In the genomic region with DNA sequence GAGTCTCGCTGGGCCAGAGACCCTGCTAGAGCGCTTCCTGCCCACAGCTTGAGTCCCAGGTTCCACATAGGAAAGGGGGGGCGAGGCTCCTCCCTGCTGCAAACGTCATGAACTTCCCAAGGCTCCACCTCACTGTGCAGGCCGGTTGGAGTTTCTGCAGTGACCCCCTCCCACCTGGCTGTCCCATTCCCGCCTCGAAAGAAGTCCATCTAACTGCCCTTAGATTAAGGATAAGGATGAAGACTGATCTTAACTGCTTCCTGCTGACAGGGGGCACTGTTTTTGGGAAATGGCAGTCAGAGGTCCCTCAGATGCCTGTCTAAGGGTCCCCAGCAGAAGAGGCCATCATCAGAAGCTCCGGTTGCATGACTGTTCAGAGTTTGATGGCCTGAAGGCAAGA, we compare ENCODE assay signal across 19 cellular contexts.
"Had no signal": no experiment of that assay in that cellular context is flagged by ENCODE, and none has a peak within 500 bp of the region (broad histone marks: within the 10 kb centered on the region; RNA-seq: fewer than 3 reads in every experiment).

No MANE protein-coding gene starts in this region.

- DNase-seq: activated CD4-positive, alpha-beta T cell treated with anti-CD3 and anti-CD28 coated beads for 48 hours; activated CD8-positive, alpha-beta memory T cell treated with anti-CD3 and anti-CD28 coated beads, Interleukin-2, amount 50 U/mL, for 48 hours; activated CD8-positive, alpha-beta T cell treated with anti-CD3 and anti-CD28 coated beads, Interleukin-2, amount 10 ng/mL, durations not matched to agents 7 days and 5 days; activated naive CD4-positive, alpha-beta T cell treated with anti-CD3 and anti-CD28 coated beads, Interleukin-2, amount 50 U/mL, for 16 hours; adrenal gland; cerebellar nuclear complex; dorsolateral prefrontal cortex; foreskin keratinocyte; mammary epithelial cell; mucosa of descending colon; nephron progenitor cell; stimulated activated CD4-positive, alpha-beta T cell treated with anti-CD3 and anti-CD28 coated beads, Interleukin-15, amount 100 ng/mL, for 24 hours; stimulated activated CD4-positive, alpha-beta T cell treated with anti-CD3 and anti-CD28 coated beads, Interleukin-4, amount 100 ng/mL, for 24 hours; testis; upper lobe of right lung; WERI-Rb-1 had no signal

- H3K4me3 ChIP-seq: adrenal gland, dorsolateral prefrontal cortex, mucosa of descending colon, testis, upper lobe of right lung had no signal

- H3K36me3 ChIP-seq: adrenal gland, upper lobe of right lung, WERI-Rb-1 had no signal

- H3K4me1 ChIP-seq: adrenal gland, foreskin keratinocyte, upper lobe of right lung had no signal

- H3K9me3 ChIP-seq: adrenal gland, mucosa of descending colon, testis, upper lobe of right lung had no signal

- H3K9me3 Mint-ChIP-seq: activated T-helper 1 cell treated with anti-CD3 and anti-CD28 coated beads, Interleukin-12 subunit alpha, Interleukin-12 subunit beta, Interleukin-2, Interleukin-4 antibody, amounts not matched to agents 30 ng/mL and 10 ng/mL and 1 ng/mL, durations not matched to agents 14 hours and 24 hours and 36 hours; stimulated activated naive CD8-positive, alpha-beta T cell treated with anti-CD3 and anti-CD28 coated beads, Interleukin-15, Interleukin-2, amounts not matched to agents 100 ng/mL and 50 ng/mL, for 24 hours had no signal

- ATAC-seq: activated CD8-positive, alpha-beta T cell treated with anti-CD3 and anti-CD28 coated beads, Interleukin-2, amount 10 ng/mL, durations not matched to agents 7 days and 5 days; foreskin keratinocyte; left lobe of liver; mucosa of descending colon; upper lobe of right lung had no signal

- H3K4me3 Mint-ChIP-seq: activated CD8-positive, alpha-beta T cell treated with anti-CD3 and anti-CD28 coated beads, Interleukin-2, amount 10 ng/mL, durations not matched to agents 7 days and 5 days; activated T-helper 1 cell treated with anti-CD3 and anti-CD28 coated beads, Interleukin-12 subunit alpha, Interleukin-12 subunit beta, Interleukin-2, Interleukin-4 antibody, amounts not matched to agents 30 ng/mL and 10 ng/mL and 1 ng/mL, durations not matched to agents 14 hours and 24 hours and 36 hours; nephron progenitor cell; stimulated activated naive CD8-positive, alpha-beta T cell treated with anti-CD3 and anti-CD28 coated beads, Interleukin-15, Interleukin-2, amounts not matched to agents 100 ng/mL and 50 ng/mL, for 24 hours had no signal

- H3K27ac ChIP-seq: adrenal gland, dorsolateral prefrontal cortex, foreskin keratinocyte, testis, upper lobe of right lung, WERI-Rb-1 had no signal

- H3K27ac Mint-ChIP-seq: activated CD8-positive, alpha-beta T cell treated with anti-CD3 and anti-CD28 coated beads, Interleukin-2, amount 10 ng/mL, durations not matched to agents 7 days and 5 days; activated T-helper 1 cell treated with anti-CD3 and anti-CD28 coated beads, Interleukin-12 subunit alpha, Interleukin-12 subunit beta, Interleukin-2, Interleukin-4 antibody, amounts not matched to agents 30 ng/mL and 10 ng/mL and 1 ng/mL, durations not matched to agents 14 hours and 24 hours and 36 hours; nephron progenitor cell; stimulated activated naive CD8-positive, alpha-beta T cell treated with anti-CD3 and anti-CD28 coated beads, Interleukin-15, Interleukin-2, amounts not matched to agents 100 ng/mL and 50 ng/mL, for 24 hours had no signal

- H3K27me3 ChIP-seq: dorsolateral prefrontal cortex, testis, upper lobe of right lung had no signal
